Comparison of ENCODE assay signal across 1 cellular context in the genomic region with DNA sequence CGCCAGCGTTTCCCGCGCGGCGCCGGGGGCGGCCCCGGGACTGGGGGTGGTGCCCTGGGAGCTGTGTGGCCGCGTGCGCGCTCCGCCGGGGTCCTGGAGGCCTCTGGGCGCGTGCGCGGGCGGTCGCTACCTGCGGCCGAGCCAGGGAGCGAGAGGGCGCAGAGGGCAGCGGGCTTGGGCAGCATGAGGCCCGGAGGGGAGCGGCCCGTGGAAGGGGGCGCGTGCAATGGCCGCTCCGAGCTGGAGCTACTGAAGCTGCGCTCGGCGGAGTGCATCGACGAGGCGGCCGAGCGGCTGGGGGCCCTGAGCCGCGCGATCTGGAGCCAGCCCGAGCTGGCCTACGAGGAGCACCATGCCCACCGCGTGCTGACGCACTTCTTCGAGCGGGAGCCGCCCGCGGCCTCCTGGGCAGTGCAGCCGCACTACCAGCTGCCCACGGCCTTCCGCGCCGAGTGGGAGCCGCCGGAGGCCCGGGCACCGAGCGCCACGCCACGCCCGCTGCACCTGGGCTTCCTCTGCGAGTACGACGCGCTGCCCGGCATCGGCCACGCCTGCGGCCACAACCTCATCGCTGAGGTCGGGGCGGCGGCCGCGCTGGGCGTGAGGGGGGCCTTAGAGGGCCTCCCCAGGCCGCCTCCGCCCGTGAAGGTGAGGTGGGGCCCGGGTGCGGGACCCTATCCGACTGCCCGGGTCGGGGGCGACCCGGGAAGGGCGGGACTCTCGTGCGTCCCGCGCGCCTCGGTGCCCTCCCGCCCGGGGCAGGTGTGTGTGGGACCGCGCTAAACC.
TF ChIP-seq lines count a peak whose summit lies in the region.

A gene with protein sequence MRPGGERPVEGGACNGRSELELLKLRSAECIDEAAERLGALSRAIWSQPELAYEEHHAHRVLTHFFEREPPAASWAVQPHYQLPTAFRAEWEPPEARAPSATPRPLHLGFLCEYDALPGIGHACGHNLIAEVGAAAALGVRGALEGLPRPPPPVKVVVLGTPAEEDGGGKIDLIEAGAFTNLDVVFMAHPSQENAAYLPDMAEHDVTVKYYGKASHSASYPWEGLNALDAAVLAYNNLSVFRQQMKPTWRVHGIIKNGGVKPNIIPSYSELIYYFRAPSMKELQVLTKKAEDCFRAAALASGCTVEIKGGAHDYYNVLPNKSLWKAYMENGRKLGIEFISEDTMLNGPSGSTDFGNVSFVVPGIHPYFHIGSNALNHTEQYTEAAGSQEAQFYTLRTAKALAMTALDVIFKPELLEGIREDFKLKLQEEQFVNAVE (plus strand): TSS at position 94 of the 786 bp plus-strand sequence. CDS start 90 bp downstream, at position 184.

TF ChIP-seq in HepG2, 621 proteins besides CTCF, POLR2A, EP300 and RAD21 (continued from another document and continues in another):
- TF ChIP-seq, protein P1, sequence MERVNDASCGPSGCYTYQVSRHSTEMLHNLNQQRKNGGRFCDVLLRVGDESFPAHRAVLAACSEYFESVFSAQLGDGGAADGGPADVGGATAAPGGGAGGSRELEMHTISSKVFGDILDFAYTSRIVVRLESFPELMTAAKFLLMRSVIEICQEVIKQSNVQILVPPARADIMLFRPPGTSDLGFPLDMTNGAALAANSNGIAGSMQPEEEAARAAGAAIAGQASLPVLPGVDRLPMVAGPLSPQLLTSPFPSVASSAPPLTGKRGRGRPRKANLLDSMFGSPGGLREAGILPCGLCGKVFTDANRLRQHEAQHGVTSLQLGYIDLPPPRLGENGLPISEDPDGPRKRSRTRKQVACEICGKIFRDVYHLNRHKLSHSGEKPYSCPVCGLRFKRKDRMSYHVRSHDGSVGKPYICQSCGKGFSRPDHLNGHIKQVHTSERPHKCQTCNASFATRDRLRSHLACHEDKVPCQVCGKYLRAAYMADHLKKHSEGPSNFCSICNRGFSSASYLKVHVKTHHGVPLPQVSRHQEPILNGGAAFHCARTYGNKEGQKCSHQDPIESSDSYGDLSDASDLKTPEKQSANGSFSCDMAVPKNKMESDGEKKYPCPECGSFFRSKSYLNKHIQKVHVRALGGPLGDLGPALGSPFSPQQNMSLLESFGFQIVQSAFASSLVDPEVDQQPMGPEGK (CRISPR knock-in tag; IDR thresholded peaks at IDR 0.05), result peak; percentile 68
- no peak for TF ChIP-seq SMARCC2 (IDR thresholded peaks at IDR 0.05)
- no peak for TF ChIP-seq CCAR2 (optimal IDR thresholded peaks at IDR 0.05; ENCODE audit: low read depth, low read length)
- TF ChIP-seq, protein P2, sequence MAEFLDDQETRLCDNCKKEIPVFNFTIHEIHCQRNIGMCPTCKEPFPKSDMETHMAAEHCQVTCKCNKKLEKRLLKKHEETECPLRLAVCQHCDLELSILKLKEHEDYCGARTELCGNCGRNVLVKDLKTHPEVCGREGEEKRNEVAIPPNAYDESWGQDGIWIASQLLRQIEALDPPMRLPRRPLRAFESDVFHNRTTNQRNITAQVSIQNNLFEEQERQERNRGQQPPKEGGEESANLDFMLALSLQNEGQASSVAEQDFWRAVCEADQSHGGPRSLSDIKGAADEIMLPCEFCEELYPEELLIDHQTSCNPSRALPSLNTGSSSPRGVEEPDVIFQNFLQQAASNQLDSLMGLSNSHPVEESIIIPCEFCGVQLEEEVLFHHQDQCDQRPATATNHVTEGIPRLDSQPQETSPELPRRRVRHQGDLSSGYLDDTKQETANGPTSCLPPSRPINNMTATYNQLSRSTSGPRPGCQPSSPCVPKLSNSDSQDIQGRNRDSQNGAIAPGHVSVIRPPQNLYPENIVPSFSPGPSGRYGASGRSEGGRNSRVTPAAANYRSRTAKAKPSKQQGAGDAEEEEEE (CRISPR knock-in tag; IDR thresholded peaks at IDR 0.05; ENCODE audit: borderline replicate concordance), result no peak
- TF ChIP-seq TCF7L2 (IDR thresholded peaks at IDR 0.05; ENCODE audit: low read depth, low read length), result no peak
- TF ChIP-seq ZNF382 (CRISPR knock-in tag; IDR thresholded peaks at IDR 0.05; ENCODE audit: borderline replicate concordance), result no peak
- peak; percentile 61 for TF ChIP-seq ZNF772 (CRISPR knock-in tag; IDR thresholded peaks at IDR 0.05)
- peak; percentile 27 for TF ChIP-seq PHF5A (CRISPR knock-in tag; IDR thresholded peaks at IDR 0.05; ENCODE audit: low read depth, unreplicated experiment)
- peak; percentile 97 for TF ChIP-seq PRMT3 (CRISPR knock-in tag; IDR thresholded peaks at IDR 0.05; ENCODE audit: borderline replicate concordance, low read depth)
- peak; percentile 71; the same call in 1 of the 2 replicates for TF ChIP-seq ZNF891 (CRISPR knock-in tag; IDR thresholded peaks at IDR 0.05)
- no peak; the same call in 1 of the 2 replicates for TF ChIP-seq TP53 (CRISPR knock-in tag; conservative IDR thresholded peaks at IDR 0.05)
- TF ChIP-seq, protein P3, sequence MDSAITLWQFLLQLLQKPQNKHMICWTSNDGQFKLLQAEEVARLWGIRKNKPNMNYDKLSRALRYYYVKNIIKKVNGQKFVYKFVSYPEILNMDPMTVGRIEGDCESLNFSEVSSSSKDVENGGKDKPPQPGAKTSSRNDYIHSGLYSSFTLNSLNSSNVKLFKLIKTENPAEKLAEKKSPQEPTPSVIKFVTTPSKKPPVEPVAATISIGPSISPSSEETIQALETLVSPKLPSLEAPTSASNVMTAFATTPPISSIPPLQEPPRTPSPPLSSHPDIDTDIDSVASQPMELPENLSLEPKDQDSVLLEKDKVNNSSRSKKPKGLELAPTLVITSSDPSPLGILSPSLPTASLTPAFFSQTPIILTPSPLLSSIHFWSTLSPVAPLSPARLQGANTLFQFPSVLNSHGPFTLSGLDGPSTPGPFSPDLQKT (CRISPR knock-in tag; IDR thresholded peaks at IDR 0.05; ENCODE audit: borderline replicate concordance), result no peak; the same call in 1 of the 2 replicates
- TF ChIP-seq TEAD2 (CRISPR knock-in tag; IDR thresholded peaks at IDR 0.05), result peak; percentile 78; the same call in 1 of the 2 replicates
- no peak for TF ChIP-seq SUZ12 (IDR thresholded peaks at IDR 0.05; ENCODE audit: low read depth, low read length)
- no peak for TF ChIP-seq TCF7 (IDR thresholded peaks at IDR 0.05; ENCODE audit: low read depth)
- TF ChIP-seq MAFG (CRISPR knock-in tag; IDR thresholded peaks at IDR 0.05), result no peak
- TF ChIP-seq CAMTA2 (CRISPR knock-in tag; IDR thresholded peaks at IDR 0.05; ENCODE audit: borderline replicate concordance), result peak; percentile 91
- no peak for TF ChIP-seq MYNN (CRISPR knock-in tag; IDR thresholded peaks at IDR 0.05; ENCODE audit: low read depth)
- TF ChIP-seq ELF4 (CRISPR knock-in tag; IDR thresholded peaks at IDR 0.05; ENCODE audit: borderline replicate concordance), result no peak
- TF ChIP-seq, protein P4, sequence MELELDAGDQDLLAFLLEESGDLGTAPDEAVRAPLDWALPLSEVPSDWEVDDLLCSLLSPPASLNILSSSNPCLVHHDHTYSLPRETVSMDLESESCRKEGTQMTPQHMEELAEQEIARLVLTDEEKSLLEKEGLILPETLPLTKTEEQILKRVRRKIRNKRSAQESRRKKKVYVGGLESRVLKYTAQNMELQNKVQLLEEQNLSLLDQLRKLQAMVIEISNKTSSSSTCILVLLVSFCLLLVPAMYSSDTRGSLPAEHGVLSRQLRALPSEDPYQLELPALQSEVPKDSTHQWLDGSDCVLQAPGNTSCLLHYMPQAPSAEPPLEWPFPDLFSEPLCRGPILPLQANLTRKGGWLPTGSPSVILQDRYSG (CRISPR knock-in tag; IDR thresholded peaks at IDR 0.05), result peak; percentile 87
- TF ChIP-seq, protein P5, sequence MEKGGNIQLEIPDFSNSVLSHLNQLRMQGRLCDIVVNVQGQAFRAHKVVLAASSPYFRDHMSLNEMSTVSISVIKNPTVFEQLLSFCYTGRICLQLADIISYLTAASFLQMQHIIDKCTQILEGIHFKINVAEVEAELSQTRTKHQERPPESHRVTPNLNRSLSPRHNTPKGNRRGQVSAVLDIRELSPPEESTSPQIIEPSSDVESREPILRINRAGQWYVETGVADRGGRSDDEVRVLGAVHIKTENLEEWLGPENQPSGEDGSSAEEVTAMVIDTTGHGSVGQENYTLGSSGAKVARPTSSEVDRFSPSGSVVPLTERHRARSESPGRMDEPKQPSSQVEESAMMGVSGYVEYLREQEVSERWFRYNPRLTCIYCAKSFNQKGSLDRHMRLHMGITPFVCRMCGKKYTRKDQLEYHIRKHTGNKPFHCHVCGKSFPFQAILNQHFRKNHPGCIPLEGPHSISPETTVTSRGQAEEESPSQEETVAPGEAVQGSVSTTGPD (CRISPR knock-in tag; IDR thresholded peaks at IDR 0.05), result no peak
- TF ChIP-seq ZNF570 (CRISPR knock-in tag; IDR thresholded peaks at IDR 0.05; ENCODE audit: borderline replicate concordance), result no peak; the same call in 1 of the 2 replicates
- TF ChIP-seq, protein P6, sequence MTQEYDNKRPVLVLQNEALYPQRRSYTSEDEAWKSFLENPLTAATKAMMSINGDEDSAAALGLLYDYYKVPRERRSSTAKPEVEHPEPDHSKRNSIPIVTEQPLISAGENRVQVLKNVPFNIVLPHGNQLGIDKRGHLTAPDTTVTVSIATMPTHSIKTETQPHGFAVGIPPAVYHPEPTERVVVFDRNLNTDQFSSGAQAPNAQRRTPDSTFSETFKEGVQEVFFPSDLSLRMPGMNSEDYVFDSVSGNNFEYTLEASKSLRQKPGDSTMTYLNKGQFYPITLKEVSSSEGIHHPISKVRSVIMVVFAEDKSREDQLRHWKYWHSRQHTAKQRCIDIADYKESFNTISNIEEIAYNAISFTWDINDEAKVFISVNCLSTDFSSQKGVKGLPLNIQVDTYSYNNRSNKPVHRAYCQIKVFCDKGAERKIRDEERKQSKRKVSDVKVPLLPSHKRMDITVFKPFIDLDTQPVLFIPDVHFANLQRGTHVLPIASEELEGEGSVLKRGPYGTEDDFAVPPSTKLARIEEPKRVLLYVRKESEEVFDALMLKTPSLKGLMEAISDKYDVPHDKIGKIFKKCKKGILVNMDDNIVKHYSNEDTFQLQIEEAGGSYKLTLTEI (CRISPR knock-in tag; conservative IDR thresholded peaks at IDR 0.05), result no peak
- TF ChIP-seq, protein P7, sequence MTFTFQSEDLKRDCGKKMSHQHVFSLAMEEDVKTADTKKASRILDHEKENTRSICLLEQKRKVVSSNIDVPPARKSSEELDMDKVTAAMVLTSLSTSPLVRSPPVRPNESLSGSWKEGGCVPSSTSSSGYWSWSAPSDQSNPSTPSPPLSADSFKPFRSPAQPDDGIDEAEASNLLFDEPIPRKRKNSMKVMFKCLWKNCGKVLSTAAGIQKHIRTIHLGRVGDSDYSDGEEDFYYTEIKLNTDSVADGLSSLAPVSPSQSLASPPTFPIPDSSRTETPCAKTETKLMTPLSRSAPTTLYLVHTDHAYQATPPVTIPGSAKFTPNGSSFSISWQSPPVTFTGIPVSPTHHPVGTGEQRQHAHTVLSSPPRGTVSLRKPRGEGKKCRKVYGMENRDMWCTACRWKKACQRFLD (CRISPR knock-in tag; IDR thresholded peaks at IDR 0.05; ENCODE audit: borderline replicate concordance), result peak; percentile 92; the same call in 1 of the 2 replicates
- TF ChIP-seq, protein P8, sequence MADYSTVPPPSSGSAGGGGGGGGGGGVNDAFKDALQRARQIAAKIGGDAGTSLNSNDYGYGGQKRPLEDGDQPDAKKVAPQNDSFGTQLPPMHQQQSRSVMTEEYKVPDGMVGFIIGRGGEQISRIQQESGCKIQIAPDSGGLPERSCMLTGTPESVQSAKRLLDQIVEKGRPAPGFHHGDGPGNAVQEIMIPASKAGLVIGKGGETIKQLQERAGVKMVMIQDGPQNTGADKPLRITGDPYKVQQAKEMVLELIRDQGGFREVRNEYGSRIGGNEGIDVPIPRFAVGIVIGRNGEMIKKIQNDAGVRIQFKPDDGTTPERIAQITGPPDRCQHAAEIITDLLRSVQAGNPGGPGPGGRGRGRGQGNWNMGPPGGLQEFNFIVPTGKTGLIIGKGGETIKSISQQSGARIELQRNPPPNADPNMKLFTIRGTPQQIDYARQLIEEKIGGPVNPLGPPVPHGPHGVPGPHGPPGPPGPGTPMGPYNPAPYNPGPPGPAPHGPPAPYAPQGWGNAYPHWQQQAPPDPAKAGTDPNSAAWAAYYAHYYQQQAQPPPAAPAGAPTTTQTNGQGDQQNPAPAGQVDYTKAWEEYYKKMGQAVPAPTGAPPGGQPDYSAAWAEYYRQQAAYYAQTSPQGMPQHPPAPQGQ (CRISPR knock-in tag; IDR thresholded peaks at IDR 0.05; ENCODE audit: borderline replicate concordance), result no peak
- no peak; the same call in 1 of the 2 replicates for TF ChIP-seq PAX8 (CRISPR knock-in tag; IDR thresholded peaks at IDR 0.05; ENCODE audit: borderline replicate concordance)
- peak; percentile 97 for TF ChIP-seq ZNF883 (CRISPR knock-in tag; IDR thresholded peaks at IDR 0.05; ENCODE audit: not compliant biosample characterization)
- peak; percentile 90; the same call in 1 of the 2 replicates for TF ChIP-seq ZNF446 (CRISPR knock-in tag; IDR thresholded peaks at IDR 0.05)
- TF ChIP-seq, protein P9, sequence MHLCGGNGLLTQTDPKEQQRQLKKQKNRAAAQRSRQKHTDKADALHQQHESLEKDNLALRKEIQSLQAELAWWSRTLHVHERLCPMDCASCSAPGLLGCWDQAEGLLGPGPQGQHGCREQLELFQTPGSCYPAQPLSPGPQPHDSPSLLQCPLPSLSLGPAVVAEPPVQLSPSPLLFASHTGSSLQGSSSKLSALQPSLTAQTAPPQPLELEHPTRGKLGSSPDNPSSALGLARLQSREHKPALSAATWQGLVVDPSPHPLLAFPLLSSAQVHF (CRISPR knock-in tag; IDR thresholded peaks at IDR 0.05), result peak; percentile 94
- TF ChIP-seq POLR2AphosphoS5 (IDR thresholded peaks at IDR 0.05; ENCODE audit: low read depth, low read length), result peak; percentile 68
- TF ChIP-seq KDM4B (CRISPR knock-in tag; IDR thresholded peaks at IDR 0.05), result no peak
- TF ChIP-seq JUND (CRISPR knock-in tag; IDR thresholded peaks at IDR 0.05), result no peak
- TF ChIP-seq, protein P10, sequence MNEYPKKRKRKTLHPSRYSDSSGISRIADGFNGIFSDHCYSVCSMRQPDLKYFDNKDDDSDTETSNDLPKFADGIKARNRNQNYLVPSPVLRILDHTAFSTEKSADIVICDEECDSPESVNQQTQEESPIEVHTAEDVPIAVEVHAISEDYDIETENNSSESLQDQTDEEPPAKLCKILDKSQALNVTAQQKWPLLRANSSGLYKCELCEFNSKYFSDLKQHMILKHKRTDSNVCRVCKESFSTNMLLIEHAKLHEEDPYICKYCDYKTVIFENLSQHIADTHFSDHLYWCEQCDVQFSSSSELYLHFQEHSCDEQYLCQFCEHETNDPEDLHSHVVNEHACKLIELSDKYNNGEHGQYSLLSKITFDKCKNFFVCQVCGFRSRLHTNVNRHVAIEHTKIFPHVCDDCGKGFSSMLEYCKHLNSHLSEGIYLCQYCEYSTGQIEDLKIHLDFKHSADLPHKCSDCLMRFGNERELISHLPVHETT (CRISPR knock-in tag; conservative IDR thresholded peaks at IDR 0.05), result no peak
- TF ChIP-seq HDAC6 (IDR thresholded peaks at IDR 0.05; ENCODE audit: low read depth, low read length), result no peak
